Comparison of ENCODE assay signal across 8 cellular contexts in genomic region chr12:131716282-131716681, GRCh38.
"Had no signal": no experiment of that assay in that cellular context is flagged by ENCODE, and none has a peak within 500 bp of the region (broad histone marks: within the 10 kb centered on the region; RNA-seq: fewer than 3 reads in every experiment).

No MANE protein-coding gene starts in this region.

- H3K4me3 Mint-ChIP-seq: GM23338, H9 had no signal

- ATAC-seq: GM23338 had no signal

- H3K27ac Mint-ChIP-seq: GM23338, H9 had no signal

- DNase-seq: H9, HCEC 1CT, IMR-90, KBM-7 had no signal

- FAIRE-seq: H1, H54, HTR-8/SVneo had no signal

- H3K9me3 Mint-ChIP-seq: GM23338, H9 had no signal
